Comparison of ENCODE assay signal across 14 cellular contexts in the genomic region with DNA sequence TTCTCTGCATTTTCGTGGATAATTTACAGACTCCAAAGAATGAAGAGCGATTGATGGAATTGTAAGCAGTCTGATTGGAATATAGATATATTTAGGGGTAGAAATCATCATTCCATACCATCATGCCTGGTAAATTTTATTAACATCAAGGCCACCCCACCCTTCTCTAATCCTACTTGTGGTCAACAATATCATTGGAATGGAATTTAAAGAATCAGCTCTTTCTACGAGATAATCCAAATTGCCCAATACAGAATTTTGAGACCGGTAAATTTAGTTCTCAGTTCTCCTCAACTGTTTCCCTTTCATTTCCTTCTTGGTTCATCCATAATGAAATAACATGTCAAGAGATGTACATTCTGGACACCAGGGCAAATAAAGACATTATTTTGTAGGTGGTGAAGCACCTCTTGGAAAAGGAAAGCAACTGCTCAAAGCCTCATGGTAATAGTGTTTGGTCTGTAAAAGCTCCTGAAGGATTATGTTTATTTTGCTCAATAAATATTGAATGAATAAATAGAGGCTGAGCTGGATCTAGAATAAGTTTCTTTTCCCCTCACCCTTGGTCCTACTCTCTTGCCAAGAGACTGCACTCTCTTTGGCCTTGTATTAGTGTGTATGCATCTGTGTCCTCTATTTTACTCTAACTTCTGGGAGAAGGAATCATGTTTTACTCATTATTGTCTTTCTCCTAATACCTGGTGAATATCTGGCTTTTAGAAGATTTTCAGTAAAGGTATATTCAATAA.
DNase-seq lines count a peak whose midpoint lies in the region; TF ChIP-seq lines count a peak whose summit lies in the region.
"Had no signal": no experiment of that assay in that cellular context is flagged by ENCODE, and none has a peak within 500 bp of the region (broad histone marks: within the 10 kb centered on the region; RNA-seq: fewer than 3 reads in every experiment).

No MANE protein-coding gene starts in this region.

- no peak overlapping the region for H3K4me3 ChIP-seq in astrocyte of the cerebellum (ENCODE audit: low read depth, low read length)
- H3K4me3 ChIP-seq: mucosa of descending colon, prostate gland had no signal

- TF ChIP-seq CTCF in AG09319 (IDR thresholded peaks at IDR 0.05; ENCODE audit: low read depth, low read length) (no peak), astrocyte of the cerebellum (IDR thresholded peaks at IDR 0.05; ENCODE audit: low read depth, low read length, missing control alignments) (no peak)

- in situ Hi-C loops in astrocyte of the cerebellum (cut with HindIII; ENCODE audit: low sequenced_read_pairs) = no loop called here

- DNase-seq in AG09319 (ENCODE audit: extremely low read depth, low read depth) (peak; percentile 14), LHCN-M2 (ENCODE audit: low read depth) (peak; percentile 53), astrocyte of the cerebellum (ENCODE audit: low read depth) (peak; percentile 12), kidney tubule cell (ENCODE audit: low spot score) (peak; percentile 13), NK-92 (lab: John Stamatoyannopoulos, UW; ENCODE audit: unreplicated experiment) (no peak), DMS 273 (lab: John Stamatoyannopoulos, UW; ENCODE audit: unreplicated experiment) (no peak), NCI-H187 treated with DMSO at 0.1 percent for 48 hours (lab: John Stamatoyannopoulos, UW) (no peak)
- no peak for DNase-seq in stimulated activated CD4-positive, alpha-beta T cell treated with anti-CD3 and anti-CD28 coated beads, Interleukin-4, amount 100 ng/mL, for 24 hours
- DNase-seq: activated CD4-positive, alpha-beta T cell treated with anti-CD3 and anti-CD28 coated beads, Interleukin-2, amount 10 ng/mL, durations not matched to agents 7 days and 5 days; mucosa of descending colon; NCI-H1694; stimulated activated naive CD8-positive, alpha-beta T cell treated with anti-CD3 and anti-CD28 coated beads, Interleukin-15, Interleukin-2, amounts not matched to agents 100 U/mL and 50 U/mL, for 24 hours; SW 1271 had no signal

Comparison
In these comparisons a context has a peak if more than half of its experiments do, and no peak if none do; other contexts are left out.
1. DNase-seq: peak in AG09319 (single experiment), LHCN-M2 (single experiment), astrocyte of the cerebellum (single experiment) and kidney tubule cell (single experiment); none in NK-92 (single experiment), DMS 273 (single experiment), stimulated activated CD4-positive, alpha-beta T cell treated with anti-CD3 and anti-CD28 coated beads, Interleukin-4, amount 100 ng/mL, for 24 hours (single experiment) and NCI-H187 treated with DMSO at 0.1 percent for 48 hours (single experiment).